Comparison of ENCODE assay signal across 1 cellular context in the genomic region with DNA sequence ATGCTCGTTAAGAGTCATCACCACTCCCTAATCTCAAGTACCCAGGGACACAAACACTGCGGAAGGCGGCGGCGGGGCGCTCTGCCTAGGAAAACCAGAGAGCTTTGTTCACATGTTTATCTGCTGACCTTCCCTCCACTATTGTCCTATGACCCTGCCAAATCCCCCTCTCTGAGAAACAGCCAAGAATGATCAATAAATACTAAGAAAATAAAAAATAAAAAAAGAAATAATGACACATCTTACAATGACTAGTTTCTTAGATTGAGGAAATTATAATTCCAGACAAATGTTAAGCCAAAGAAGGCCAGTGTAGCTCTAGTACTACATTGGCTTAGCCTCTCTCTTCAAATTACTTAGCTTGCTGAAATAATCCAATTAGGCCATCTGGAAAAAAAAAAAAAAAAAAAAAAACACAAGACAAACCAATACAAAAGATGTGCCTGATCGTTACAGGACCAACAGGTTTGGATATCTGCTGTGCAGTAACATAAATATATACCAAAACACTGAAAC.
TF ChIP-seq lines count a peak whose summit lies in the region.

No MANE protein-coding gene starts in this region.

TF ChIP-seq in K562, 482 proteins besides CTCF, POLR2A, EP300 and RAD21 (continued from another document):
- TF ChIP-seq IRF9 (tag; IDR thresholded peaks at IDR 0.05) (peak; percentile 53), NFIC (IDR thresholded peaks at IDR 0.05) (peak; percentile 69), TFAM (CRISPR knock-in tag; conservative IDR thresholded peaks at IDR 0.05) (no peak), SOX6 (IDR thresholded peaks at IDR 0.05) (peak; percentile 94), NCOR1 (IDR thresholded peaks at IDR 0.05) (peak; percentile 82), HDAC1 (IDR thresholded peaks at IDR 0.05) (no peak), FOXK2 (conservative IDR thresholded peaks at IDR 0.05 in 1 of 2, IDR thresholded peaks at IDR 0.05 in 1 of 2; ENCODE audit: low read depth in 2 of 2) (peak; percentile 85 to 86)
